Comparison of ENCODE assay signal across 8 cellular contexts in the genomic region with DNA sequence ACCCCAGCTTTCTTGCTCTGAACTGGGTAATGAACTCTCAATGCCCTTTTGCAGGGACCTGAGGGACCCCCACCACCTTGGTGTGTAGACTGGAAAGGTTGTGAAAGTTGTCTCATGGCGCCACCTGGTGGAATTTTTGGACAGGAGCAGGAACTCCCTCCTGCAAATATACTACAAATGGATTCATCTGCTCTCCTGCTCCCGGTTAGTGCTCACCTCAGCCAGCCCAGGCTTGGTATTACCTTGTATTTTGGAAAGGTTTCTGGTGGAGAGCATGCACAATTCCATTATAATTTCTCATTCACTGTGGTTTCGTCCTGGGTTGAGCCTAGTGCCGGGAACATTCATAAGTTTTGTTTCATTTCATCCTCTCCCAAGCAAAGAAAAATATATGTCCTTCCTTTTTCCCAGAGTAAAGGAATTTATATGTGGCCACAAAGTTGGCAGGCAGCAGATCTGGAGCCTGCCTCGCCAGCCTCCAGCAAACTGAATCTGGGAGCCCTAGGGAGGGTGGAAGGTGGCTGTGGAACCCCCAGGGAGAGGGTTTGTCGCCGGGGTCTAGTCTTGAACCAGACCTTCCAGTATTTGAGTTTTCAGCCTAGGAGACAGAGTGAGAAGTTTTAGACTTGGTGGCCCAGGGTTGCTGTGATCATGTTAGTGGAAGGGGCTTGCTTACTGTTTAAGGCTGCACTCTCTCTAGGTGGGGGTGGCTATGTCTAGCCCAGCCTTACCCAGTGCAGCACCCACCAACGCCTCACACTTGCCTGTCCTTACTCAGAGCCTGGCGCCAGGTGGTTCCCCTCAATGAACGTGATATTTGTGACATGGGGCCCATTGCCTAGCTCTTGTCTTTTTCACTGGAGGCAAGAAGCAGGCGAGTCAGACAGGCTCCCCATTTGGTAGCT. TPM values are rescaled to one million over a fixed set of nuclear protein-coding genes. Genes with fewer than 3 reads are reported as not detected.
DNase-seq lines count a peak whose midpoint lies in the region; ATAC-seq, FAIRE-seq and TF ChIP-seq lines count a peak whose summit lies in the region.

No MANE protein-coding gene starts in this region.

- H3K9me3 ChIP-seq in HEK293 (ENCODE audit: control insufficient read depth, insufficient read depth, low read depth, low read length), result no peaks in the 10 kb centered on the region
- no peaks in the 10 kb centered on the region for H3K9me3 ChIP-seq in RWPE2 (ENCODE audit: severe bottlenecking)
- H3K9me3 ChIP-seq in osteoblast (ENCODE audit: low read depth, low read length), result no peaks in the 10 kb centered on the region
- no peaks in the 10 kb centered on the region for H3K9me3 ChIP-seq in thoracic aorta

- ATAC-seq in RWPE2 (ENCODE audit: low read depth) (peak; percentile 58; the same call in 2 of the 3 replicates), thoracic aorta (ENCODE audit: insufficient number of reproducible peaks, low FRiP score, low read depth) (peak; percentile 26), GM18502 (IDR thresholded peaks at IDR 0.05; ENCODE audit: poor library complexity, unreplicated experiment) (no peak)

- no peak overlapping the region for H3K4me2 ChIP-seq in osteoblast (ENCODE audit: insufficient read depth, low read length)

- CTCF ChIA-PET in HEK293 (lab: Yijun Ruan, JAX), result interaction anchor here (0.5 to 12.2 kb wide), 24 partner anchors 8 to 617 kb away, joined by 3 to 284 read pairs (median 4); a partner anchor contains a TSS

- H3K36me3 ChIP-seq in HEK293 (ENCODE audit: control insufficient read depth in 2 of 2, insufficient read depth in 1 of 2, low read length in 2 of 2) (peaks cover 0 to 9% of the 10 kb centered on the region in 2 experiments; a peak in 1 of 3 replicates), RWPE2 (ENCODE audit: low read depth) (no peaks in the 10 kb centered on the region), osteoblast (ENCODE audit: insufficient read depth, low read length) (no peaks in the 10 kb centered on the region), thoracic aorta (no peaks in the 10 kb centered on the region)

- H4K20me1 ChIP-seq in osteoblast (ENCODE audit: insufficient read depth, low read length), result peaks cover 3% of the 10 kb centered on the region

- H2AFZ ChIP-seq in osteoblast (ENCODE audit: low read length), result no peak overlapping the region

- no peak for FAIRE-seq in frontal cortex (lab: Jason Lieb, UNC)

- POLR2A ChIA-PET in HEK293 (lab: Yijun Ruan, JAX), result interaction anchor here (1.3 kb wide), 1 partner anchor 124 kb away, joined by 5 read pairs; no protein-coding TSS in a partner anchor

- H3K79me2 ChIP-seq in osteoblast (ENCODE audit: insufficient read depth, low read length), result no peaks in the 10 kb centered on the region

- H3K4me3 ChIP-seq in HEK293 (ENCODE audit: low read depth, low read length) (no peak overlapping the region), RWPE2 (ENCODE audit: severe bottlenecking) (no peak overlapping the region), osteoblast (ENCODE audit: insufficient read depth, low read length) (no peak overlapping the region), thoracic aorta (no peak overlapping the region)

- no peak overlapping the region for H3K27ac ChIP-seq in HEK293 (ENCODE audit: extremely low read depth, low read depth, low read length)
- no peak overlapping the region for H3K27ac ChIP-seq in RWPE2 (ENCODE audit: poor library complexity, severe bottlenecking)
- H3K27ac ChIP-seq in osteoblast (ENCODE audit: low read depth, low read length), result no peak overlapping the region
- H3K27ac ChIP-seq in thoracic aorta, result no peak overlapping the region

- TF ChIP-seq CTCF in HEK293 (tag by site-specific recombination; IDR thresholded peaks at IDR 0.05) (peak; percentile 66), RWPE2 (IDR thresholded peaks at IDR 0.05; ENCODE audit: poor library complexity, severe bottlenecking) (peak; percentile 89), osteoblast (IDR thresholded peaks at IDR 0.05; ENCODE audit: extremely low read depth, low read depth, low read length) (peak; percentile 85), thoracic aorta (IDR thresholded peaks at IDR 0.05) (peak; percentile 83)

- DNase-seq in CD1c-positive myeloid dendritic cell (ENCODE audit: extremely low spot score), result peak; percentile 64
- peak; percentile 62 for DNase-seq in RWPE2 (ENCODE audit: low spot score)
- DNase-seq in activated effector memory CD4-positive, alpha-beta T cell treated with Interleukin-2 at 50 U/mL for 16 hours, result peak; percentile 44
- peak; percentile 68 to 72 for DNase-seq in frontal cortex (ENCODE audit: low spot score in 2 of 2)
- peak; percentile 96 for DNase-seq in osteoblast (ENCODE audit: insufficient read length, low spot score, missing footprints)
- DNase-seq in thoracic aorta (ENCODE audit: low spot score), result no peak

- H3K4me1 ChIP-seq in HEK293 (ENCODE audit: control insufficient read depth, insufficient read depth, low read length) (no peaks in the 10 kb centered on the region), RWPE2 (ENCODE audit: insufficient read depth, poor library complexity, severe bottlenecking) (peaks cover 8% of the 10 kb centered on the region), osteoblast (ENCODE audit: insufficient read depth, low read length) (no peaks in the 10 kb centered on the region), thoracic aorta (ENCODE audit: control insufficient read depth in 1 of 2, low read depth in 2 of 2) (no peaks in the 10 kb centered on the region)

- H3K27me3 ChIP-seq in RWPE2 (ENCODE audit: insufficient read depth, poor library complexity, severe bottlenecking) (no peaks in the 10 kb centered on the region), osteoblast (ENCODE audit: insufficient read depth, low read length) (peaks cover 8% of the 10 kb centered on the region), thoracic aorta (replicated peaks; ENCODE audit: insufficient read depth) (no peaks in the 10 kb centered on the region)

TF ChIP-seq in HEK293, 187 proteins besides CTCF, POLR2A, EP300 and RAD21:
- TF ChIP-seq, protein P1, sequence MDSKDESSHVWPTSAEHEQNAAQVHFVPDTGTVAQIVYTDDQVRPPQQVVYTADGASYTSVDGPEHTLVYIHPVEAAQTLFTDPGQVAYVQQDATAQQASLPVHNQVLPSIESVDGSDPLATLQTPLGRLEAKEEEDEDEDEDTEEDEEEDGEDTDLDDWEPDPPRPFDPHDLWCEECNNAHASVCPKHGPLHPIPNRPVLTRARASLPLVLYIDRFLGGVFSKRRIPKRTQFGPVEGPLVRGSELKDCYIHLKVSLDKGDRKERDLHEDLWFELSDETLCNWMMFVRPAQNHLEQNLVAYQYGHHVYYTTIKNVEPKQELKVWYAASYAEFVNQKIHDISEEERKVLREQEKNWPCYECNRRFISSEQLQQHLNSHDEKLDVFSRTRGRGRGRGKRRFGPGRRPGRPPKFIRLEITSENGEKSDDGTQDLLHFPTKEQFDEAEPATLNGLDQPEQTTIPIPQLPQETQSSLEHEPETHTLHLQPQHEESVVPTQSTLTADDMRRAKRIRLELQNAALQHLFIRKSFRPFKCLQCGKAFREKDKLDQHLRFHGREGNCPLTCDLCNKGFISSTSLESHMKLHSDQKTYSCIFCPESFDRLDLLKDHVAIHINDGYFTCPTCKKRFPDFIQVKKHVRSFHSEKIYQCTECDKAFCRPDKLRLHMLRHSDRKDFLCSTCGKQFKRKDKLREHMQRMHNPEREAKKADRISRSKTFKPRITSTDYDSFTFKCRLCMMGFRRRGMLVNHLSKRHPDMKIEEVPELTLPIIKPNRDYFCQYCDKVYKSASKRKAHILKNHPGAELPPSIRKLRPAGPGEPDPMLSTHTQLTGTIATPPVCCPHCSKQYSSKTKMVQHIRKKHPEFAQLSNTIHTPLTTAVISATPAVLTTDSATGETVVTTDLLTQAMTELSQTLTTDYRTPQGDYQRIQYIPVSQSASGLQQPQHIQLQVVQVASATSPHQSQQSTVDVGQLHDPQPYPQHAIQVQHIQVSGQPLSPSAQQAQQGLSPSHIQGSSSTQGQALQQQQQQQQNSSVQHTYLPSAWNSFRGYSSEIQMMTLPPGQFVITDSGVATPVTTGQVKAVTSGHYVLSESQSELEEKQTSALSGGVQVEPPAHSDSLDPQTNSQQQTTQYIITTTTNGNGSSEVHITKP (tag by site-specific recombination; IDR thresholded peaks at IDR 0.05), result peak; percentile 81
- TF ChIP-seq ZNF292 (tag by site-specific recombination; IDR thresholded peaks at IDR 0.05; ENCODE audit: borderline replicate concordance, low read depth) (no peak), ZBTB17 (tag by site-specific recombination; IDR thresholded peaks at IDR 0.05) (0 out of 2 replicates have a peak, but pooled peaks have one; percentile 40), ZNF654 (tag by site-specific recombination; IDR thresholded peaks at IDR 0.05; ENCODE audit: low read depth) (peak; percentile 98), ZNF660 (tag by site-specific recombination; IDR thresholded peaks at IDR 0.05) (0 out of 2 replicates have a peak, but pooled peaks have one; percentile 54)

RNA-seq across cellular contexts. Expression of a gene that starts 9.5 kb away (rescaled TPM):
- 13.9 TPM for total RNA-seq in frontal cortex
- total RNA-seq in osteoblast, result 0.36 TPM in 1 of 2 replicates, not detected in the other
- total RNA-seq in thoracic aorta, result 1 to 10 TPM; 2.4 to 7.8 TPM
